Comparison of ENCODE assay signal across 13 cellular contexts in the genomic region with DNA sequence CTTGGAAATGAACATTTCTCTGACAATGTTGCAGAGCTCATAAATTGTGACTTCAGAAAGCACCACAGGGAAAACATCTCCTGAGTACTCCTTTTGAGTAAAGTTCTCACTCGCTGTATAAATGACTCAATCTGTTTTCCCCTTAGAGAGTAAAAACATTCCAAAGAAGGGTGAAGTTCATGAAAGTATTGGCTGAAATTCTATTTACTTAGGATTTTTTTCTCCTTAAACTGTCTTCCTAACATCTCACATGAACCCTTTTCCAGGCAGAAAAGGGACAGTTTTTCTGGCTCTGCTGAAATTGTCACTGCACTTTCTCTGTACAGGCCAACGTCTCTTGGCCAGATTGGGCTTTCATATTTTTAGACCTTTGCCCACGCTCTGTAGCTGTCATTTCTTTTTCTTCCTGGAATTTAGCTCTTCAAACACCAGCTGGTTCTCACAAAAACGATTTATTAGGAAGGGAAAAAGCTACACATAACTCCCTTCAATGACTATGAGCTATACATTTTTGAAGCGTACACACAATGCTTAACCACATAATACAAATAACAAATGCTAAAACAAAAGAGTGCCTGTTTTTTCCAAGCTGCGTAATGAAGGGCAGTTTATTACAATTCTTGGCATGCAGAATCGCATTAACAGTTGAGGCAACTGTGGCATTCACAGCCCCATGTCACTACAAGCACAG.
A peak's percentile ranks its signal among the peaks of the same experiment; 100 is the strongest.
DNase-seq lines count a peak whose midpoint lies in the region; ATAC-seq and TF ChIP-seq lines count a peak whose summit lies in the region.
"Had no signal": no experiment of that assay in that cellular context is flagged by ENCODE, and none has a peak within 500 bp of the region (broad histone marks: within the 10 kb centered on the region; RNA-seq: fewer than 3 reads in every experiment).

No MANE protein-coding gene starts in this region.

- H3K27ac ChIP-seq in brain microvascular endothelial cell (peak overlapping the region; percentile 69), hepatocyte (peak overlapping the region; percentile 79), rectal smooth muscle tissue (ENCODE audit: low read depth, low read length) (peak overlapping the region; percentile 75)
- H3K27ac ChIP-seq: BLaER1, VCaP had no signal

- H2AFZ ChIP-seq in hepatocyte, result peak overlapping the region; percentile 7

- no peak overlapping the region for H3K4me3 ChIP-seq in brain microvascular endothelial cell (ENCODE audit: low read depth, low read length)
- no peak overlapping the region for H3K4me3 ChIP-seq in hepatocyte
- H3K4me3 ChIP-seq in rectal smooth muscle tissue (ENCODE audit: low read length), result no peak overlapping the region
- H3K4me3 ChIP-seq: BLaER1 had no signal

- no peaks in the 10 kb centered on the region for H3K36me3 ChIP-seq in brain microvascular endothelial cell (replicated peaks)
- H3K36me3 ChIP-seq in hepatocyte (replicated peaks; ENCODE audit: insufficient read depth, low read depth), result no peaks in the 10 kb centered on the region
- no peaks in the 10 kb centered on the region for H3K36me3 ChIP-seq in rectal smooth muscle tissue (ENCODE audit: control insufficient read depth, insufficient read depth, low read length)
- H3K36me3 ChIP-seq: BLaER1 had no signal

- no peak for ATAC-seq in GM18511 (IDR thresholded peaks at IDR 0.05; ENCODE audit: unreplicated experiment)
- ATAC-seq in activated T-cell treated with anti-CD3 and anti-CD28 coated beads, Interleukin-2, amount 50 U/mL, for 4 hours, result no peak

- H3K4me1 ChIP-seq in hepatocyte (ENCODE audit: insufficient read depth) (peaks cover 30% of the 10 kb centered on the region), rectal smooth muscle tissue (ENCODE audit: control insufficient read depth, insufficient read depth, low read length) (peaks cover 23% of the 10 kb centered on the region)
- H3K4me1 ChIP-seq: BLaER1 had no signal

- H3K27me3 ChIP-seq in brain microvascular endothelial cell (replicated peaks) (no peaks in the 10 kb centered on the region), hepatocyte (no peaks in the 10 kb centered on the region), rectal smooth muscle tissue (ENCODE audit: control insufficient read depth, insufficient read depth, low read length) (no peaks in the 10 kb centered on the region)
- H3K27me3 ChIP-seq: BLaER1 had no signal

- 45% methylated on average over 7 of the region's 7 CpGs for WGBS in hepatocyte (ENCODE audit: low lambda C conversion rate, missing lambda C conversion rate)

- no peaks in the 10 kb centered on the region for H3K36me3 Mint-ChIP-seq in activated T-cell treated with anti-CD3 and anti-CD28 coated beads, Interleukin-2, amount 50 U/mL, for 4 hours (ENCODE audit: insufficient read depth)

- in situ Hi-C loops in brain microvascular endothelial cell (cut with HindIII; ENCODE audit: low pct_ligation_motif_present, low sequenced_read_pairs), result no loop called here

- H3K9me2 ChIP-seq in hepatocyte (replicated peaks; ENCODE audit: insufficient read depth), result no peaks in the 10 kb centered on the region

- no peaks in the 10 kb centered on the region for H4K20me1 ChIP-seq in hepatocyte (ENCODE audit: insufficient read depth, poor library complexity, severe bottlenecking)
- H4K20me1 ChIP-seq: BLaER1 had no signal

- no peaks in the 10 kb centered on the region for H3K79me2 ChIP-seq in hepatocyte

- H3K4me3 Mint-ChIP-seq in activated T-cell treated with anti-CD3 and anti-CD28 coated beads, Interleukin-2, amount 50 U/mL, for 4 hours, result no peak overlapping the region
- H3K4me3 Mint-ChIP-seq: neural crest cell had no signal

- no peaks in the 10 kb centered on the region for H3K4me1 Mint-ChIP-seq in activated T-cell treated with anti-CD3 and anti-CD28 coated beads, Interleukin-2, amount 50 U/mL, for 4 hours (ENCODE audit: low read depth)

- no peak overlapping the region for H3K9ac ChIP-seq in rectal smooth muscle tissue (ENCODE audit: low read length)
- H3K9ac ChIP-seq: BLaER1 had no signal

- TF ChIP-seq CTCF in brain microvascular endothelial cell (IDR thresholded peaks at IDR 0.05; ENCODE audit: low read depth, low read length, missing control alignments), result no peak
- TF ChIP-seq CTCF in hepatocyte (IDR thresholded peaks at IDR 0.05; ENCODE audit: poor library complexity), result no peak

- H3K9me3 ChIP-seq in hepatocyte (ENCODE audit: low read depth), result no peaks in the 10 kb centered on the region
- H3K9me3 ChIP-seq: BLaER1 had no signal

- peaks cover 4% of the 10 kb centered on the region for H3K27me3 Mint-ChIP-seq in activated T-cell treated with anti-CD3 and anti-CD28 coated beads, Interleukin-2, amount 50 U/mL, for 4 hours (ENCODE audit: low read depth)

- no peaks in the 10 kb centered on the region for H3K9me3 Mint-ChIP-seq in activated T-cell treated with anti-CD3 and anti-CD28 coated beads, Interleukin-2, amount 50 U/mL, for 4 hours
- H3K9me3 Mint-ChIP-seq: neural crest cell had no signal

- peak; percentile 45 for DNase-seq in AG20443 (ENCODE audit: low spot score)
- DNase-seq in brain microvascular endothelial cell, result peak; percentile 12
- no peak for DNase-seq in hepatocyte (ENCODE audit: low spot score)
- no peak for DNase-seq in ureter (ENCODE audit: low spot score)
- no peak for DNase-seq in SW480 (ENCODE audit: low spot score)
- no peak for DNase-seq in activated T-cell treated with anti-CD3 and anti-CD28 coated beads, Interleukin-2, amount 50 U/mL, for 4 hours
- DNase-seq: activated naive CD4-positive, alpha-beta T cell; erythroblast had no signal

- peak overlapping the region; percentile 38 for H3K4me2 ChIP-seq in hepatocyte
- H3K4me2 ChIP-seq: BLaER1 had no signal

Comparison
In these comparisons a context has a peak if more than half of its experiments do, and no peak if none do; other contexts are left out.
1. DNase-seq: peak in AG20443 (single experiment) and brain microvascular endothelial cell (single experiment); none in hepatocyte (single experiment), ureter (single experiment), SW480 (single experiment) and activated T-cell treated with anti-CD3 and anti-CD28 coated beads, Interleukin-2, amount 50 U/mL, for 4 hours (single experiment).
2. Peak in every context shown above with its lines, with median percentiles within 50 percentile points of each other: H3K27ac ChIP-seq.